In the genomic region with DNA sequence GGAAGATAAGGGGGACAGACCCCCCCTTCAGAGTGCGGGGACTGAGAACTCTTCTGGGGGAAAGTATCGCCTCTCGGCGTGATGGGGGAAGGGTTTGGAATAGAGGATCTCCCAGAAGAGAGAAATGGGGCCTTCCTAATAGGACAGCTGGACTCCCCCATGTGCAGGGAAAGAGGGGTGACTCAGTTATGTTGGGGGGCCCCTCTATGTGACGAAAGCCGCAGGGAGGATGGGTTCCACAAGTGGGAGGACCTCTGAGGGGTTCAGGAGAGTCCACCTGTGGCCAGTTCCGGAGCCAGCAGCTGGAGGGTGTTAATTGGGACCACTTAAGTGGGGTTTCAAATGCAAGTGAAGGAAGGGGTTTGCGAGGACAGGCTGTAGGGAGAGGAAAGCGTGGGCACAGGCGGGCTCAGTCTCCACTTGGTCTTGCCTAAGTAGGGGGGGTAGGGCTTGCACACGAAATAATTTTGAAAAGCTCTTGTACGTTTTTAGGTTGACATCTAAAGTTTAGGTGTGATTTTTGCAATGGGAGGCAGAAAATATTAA, we compare ENCODE assay signal across 8 cellular contexts. TPM values are rescaled to one million over a fixed set of nuclear protein-coding genes. Genes with fewer than 3 reads are reported as not detected.
DNase-seq lines count a peak whose midpoint lies in the region; ATAC-seq and TF ChIP-seq lines count a peak whose summit lies in the region.

No MANE protein-coding gene starts in this region.

- H3K4me1 ChIP-seq in PC-3 (ENCODE audit: insufficient read depth, low read length) (peaks cover 12% of the 10 kb centered on the region), sigmoid colon (peaks cover 0 to 14% (median 12%) of the 10 kb centered on the region in 4 donors)

- peaks cover 26% of the 10 kb centered on the region for H3K36me3 Mint-ChIP-seq in activated CD4-positive, alpha-beta T cell treated with anti-CD3 and anti-CD28 coated beads, Interleukin-2, amount 10 ng/mL, durations not matched to agents 7 days and 5 days (ENCODE audit: low read depth)

- POLR2A ChIA-PET in activated CD4-positive, alpha-beta T cell treated with anti-CD3 and anti-CD28 coated beads, Interleukin-2, amount 10 ng/mL, durations not matched to agents 7 days and 5 days (lab: Charles Lee) = no interaction called here
- POLR2A ChIA-PET in PC-3 (lab: Charles Lee; ENCODE audit: unreplicated experiment) = interaction anchor here (0.6 kb wide), 1 partner anchor 426 kb away, joined by 4 read pairs; no protein-coding TSS in a partner anchor

- no peak for TF ChIP-seq POLR2A in sigmoid colon (IDR thresholded peaks at IDR 0.05)

- H3K4me2 ChIP-seq in PC-3 (ENCODE audit: low read length) = peak overlapping the region; percentile 93

- H3K9me3 Mint-ChIP-seq in activated CD4-positive, alpha-beta T cell treated with anti-CD3 and anti-CD28 coated beads, Interleukin-2, amount 10 ng/mL, durations not matched to agents 7 days and 5 days = no peaks in the 10 kb centered on the region

- H3K4me3 ChIP-seq in PC-3 (ENCODE audit: low read length) (peak overlapping the region; percentile 78), fibroblast of mammary gland (ENCODE audit: control insufficient read depth, low read depth, low read length) (peak overlapping the region; percentile 56), sigmoid colon (peak overlapping the region in 3 of 4 donors; percentile 68 to 74 (median 71))

- peak overlapping the region; percentile 64; the same call in 1 of the 2 replicates for H3K27ac ChIP-seq in PC-3 (ENCODE audit: low read length)
- H3K27ac ChIP-seq in sigmoid colon = peak overlapping the region; percentile 82 to 89 (median 88)

- 4 to 6% methylated on average over 12 of the region's 12 CpGs for WGBS in sigmoid colon, 2 donors

- H3K9me3 ChIP-seq in PC-3 (ENCODE audit: low read length) (no peaks in the 10 kb centered on the region), sigmoid colon (no peaks in the 10 kb centered on the region)

- peak overlapping the region; percentile 93 for H3K27ac Mint-ChIP-seq in activated CD4-positive, alpha-beta T cell treated with anti-CD3 and anti-CD28 coated beads, Interleukin-2, amount 10 ng/mL, durations not matched to agents 7 days and 5 days

- peak overlapping the region; percentile 86 for H3K4me3 Mint-ChIP-seq in activated CD4-positive, alpha-beta T cell treated with anti-CD3 and anti-CD28 coated beads, Interleukin-2, amount 10 ng/mL, durations not matched to agents 7 days and 5 days

- CTCF ChIA-PET in activated CD4-positive, alpha-beta T cell treated with anti-CD3 and anti-CD28 coated beads, Interleukin-2, amount 10 ng/mL, durations not matched to agents 7 days and 5 days (lab: Charles Lee) = no interaction called here
- CTCF ChIA-PET in PC-3 (lab: Charles Lee) = no interaction called here

- ATAC-seq in PC-3 (no peak), GM21576 (IDR thresholded peaks at IDR 0.05; ENCODE audit: unreplicated experiment) (no peak), GM19455 (IDR thresholded peaks at IDR 0.05; ENCODE audit: unreplicated experiment) (no peak)

- peaks cover 45% of the 10 kb centered on the region for H3K4me1 Mint-ChIP-seq in activated CD4-positive, alpha-beta T cell treated with anti-CD3 and anti-CD28 coated beads, Interleukin-2, amount 10 ng/mL, durations not matched to agents 7 days and 5 days

- BruUV-seq in PC-3 (replicated peaks; lab: Mats Ljungman, UMichigan) = no TSS peak

- no peaks in the 10 kb centered on the region for H3K27me3 Mint-ChIP-seq in activated CD4-positive, alpha-beta T cell treated with anti-CD3 and anti-CD28 coated beads, Interleukin-2, amount 10 ng/mL, durations not matched to agents 7 days and 5 days

- H3K27me3 ChIP-seq in PC-3 (ENCODE audit: low read length) (no peaks in the 10 kb centered on the region), sigmoid colon (no peaks in the 10 kb centered on the region)

- H3F3A ChIP-seq in PC-3 (ENCODE audit: low read length, unreplicated experiment) = no peaks in the 10 kb centered on the region

- no peak for TF ChIP-seq EP300 in sigmoid colon (IDR thresholded peaks at IDR 0.05)

- no peaks in the 10 kb centered on the region for H4K20me1 ChIP-seq in PC-3 (ENCODE audit: low read length)

- peak overlapping the region; percentile 95 for H3K9ac ChIP-seq in PC-3 (ENCODE audit: low read length)

- DNase-seq in activated CD4-positive, alpha-beta T cell treated with anti-CD3 and anti-CD28 coated beads, Interleukin-2, amount 10 ng/mL, durations not matched to agents 7 days and 5 days = no peak
- no peak for DNase-seq in activated CD4-positive, alpha-beta T cell treated with anti-CD3 and anti-CD28 coated beads for 1 hour
- DNase-seq in PC-3 (no peak), fibroblast of mammary gland (ENCODE audit: low read depth) (no peak), sigmoid colon (no peak), COLO668 (lab: John Stamatoyannopoulos, UW; ENCODE audit: unreplicated experiment) (no peak)

- H3K9me2 ChIP-seq in PC-3 (replicated peaks; ENCODE audit: low read length) = no peaks in the 10 kb centered on the region

- TF ChIP-seq CTCF in PC-3 (conservative IDR thresholded peaks at IDR 0.05; ENCODE audit: low read depth, low read length) = no peak
- TF ChIP-seq CTCF in fibroblast of mammary gland (conservative IDR thresholded peaks at IDR 0.05; ENCODE audit: control insufficient read depth, insufficient read depth, low read depth, low read length) = no peak
- TF ChIP-seq CTCF in sigmoid colon (IDR thresholded peaks at IDR 0.05) = no peak

- intact Hi-C loops in PC-3 (cut with micrococcal nuclease) (no loop called here), sigmoid colon (cut with DNase I) (loop anchor here (5.0 to 10.0 kb wide), 2 partner anchors 105 to 258 kb away; a partner anchor contains a TSS)

- H2AFZ ChIP-seq in PC-3 (ENCODE audit: low read length) = peak overlapping the region; percentile 57

- H3K36me3 ChIP-seq in PC-3 (ENCODE audit: low read depth, low read length) (peaks cover 15% of the 10 kb centered on the region), sigmoid colon (peaks cover 0 to 11% (median 0%) of the 10 kb centered on the region in 4 donors)

- peaks cover 51% of the 10 kb centered on the region for H3K79me2 ChIP-seq in PC-3 (ENCODE audit: low read length)

RNA-seq across cellular contexts. Expression of a gene that starts 0.7 kb away (rescaled TPM):
- 10 to 100 TPM; 33.4 to 33.6 TPM for total RNA-seq in activated CD4-positive, alpha-beta T cell treated with anti-CD3 and anti-CD28 coated beads, Interleukin-2, amount 10 ng/mL, durations not matched to agents 7 days and 5 days
- total RNA-seq in PC-3 (2014; rRNA removed) (22.3 and 31.7 TPM in 2 replicates), sigmoid colon (1 to 10 TPM; 3.0 to 4.6 (median 3.7) TPM)
- 1 to 10 TPM; 1.8 to 8.5 (median 2.8) TPM for polyA plus RNA-seq in sigmoid colon

RNA-seq across cellular contexts. Expression of a gene that starts 13.7 kb away (rescaled TPM):
- 100 to 1,000 TPM; 165 to 177 TPM for total RNA-seq in activated CD4-positive, alpha-beta T cell treated with anti-CD3 and anti-CD28 coated beads, Interleukin-2, amount 10 ng/mL, durations not matched to agents 7 days and 5 days
- total RNA-seq in PC-3 (2014; rRNA removed) (0.66 TPM in 1 of 2 replicates, not detected in the other), sigmoid colon (1 to 10 TPM; 3.0 to 6.1 (median 4.7) TPM)
- 10 to 100 TPM in 1 of 3 donors, 1 to 10 TPM in 2; 3.0 to 23.5 (median 3.7) TPM for polyA plus RNA-seq in sigmoid colon

Comparison
In these comparisons a context has a peak if more than half of its experiments do, and no peak if none do; other contexts are left out.
1. RNA of a gene that starts 13.7 kb away (total RNA-seq): 165 to 177 TPM in activated CD4-positive, alpha-beta T cell treated with anti-CD3 and anti-CD28 coated beads, Interleukin-2, amount 10 ng/mL, durations not matched to agents 7 days and 5 days; 3.0 to 6.1 TPM in sigmoid colon and 0.66 TPM in PC-3; every median in the first group is over 10 times any median in the second.
2. Peak in every context shown above with its lines, with median percentiles within 50 percentile points of each other: H3K4me3 ChIP-seq.